ENCODE assay signal across 14 cellular contexts in genomic region chr13:40928980-40929379, GRCh38.
"Had no signal": no experiment of that assay in that cellular context is flagged by ENCODE, and none has a peak within 500 bp of the region (broad histone marks: within the 10 kb centered on the region; RNA-seq: fewer than 3 reads in every experiment).

No MANE protein-coding gene starts in this region.

- DNase-seq: activated CD4-positive, CD25-positive, alpha-beta regulatory T cell; adrenal gland; effector CD4-positive, alpha-beta T cell; left ventricle myocardium inferior; mesendoderm; stimulated activated CD4-positive, alpha-beta T cell treated with anti-CD3 and anti-CD28 coated beads, Interleukin-15, amount 100 ng/mL, for 24 hours; stimulated activated CD4-positive, alpha-beta T cell treated with anti-CD3 and anti-CD28 coated beads, Interleukin-4, amount 100 ng/mL, for 24 hours; T-helper 2 cell; tibial artery; uterus had no signal

- H3K36me3 ChIP-seq: uterus had no signal

- H3K9me3 Mint-ChIP-seq: activated T-helper 2 cell treated with anti-CD3 and anti-CD28 coated beads, Interferon-gamma antibody, Interleukin-2, Interleukin-4, amounts not matched to agents 10 μg/mL and 5 μg/mL and 100 μg/mL, durations not matched to agents 14 hours and 24 hours and 36 hours had no signal

- H3K4me3 ChIP-seq: adrenal gland, coronary artery, gastroesophageal sphincter, left ventricle myocardium inferior, tibial artery, uterus had no signal

- H3K9me3 ChIP-seq: adrenal gland, gastroesophageal sphincter, left ventricle myocardium inferior, tibial artery, uterus had no signal

- H3K27ac Mint-ChIP-seq: activated T-helper 2 cell treated with anti-CD3 and anti-CD28 coated beads, Interferon-gamma antibody, Interleukin-2, Interleukin-4, amounts not matched to agents 10 μg/mL and 5 μg/mL and 100 μg/mL, durations not matched to agents 14 hours and 24 hours and 36 hours had no signal

- H3K4me1 ChIP-seq: adrenal gland, gastroesophageal sphincter, left ventricle myocardium inferior, tibial artery, uterus had no signal

- H3K27ac ChIP-seq: adrenal gland, coronary artery, gastroesophageal sphincter, left ventricle myocardium inferior, tibial artery, uterus had no signal

- H3K27me3 ChIP-seq: adrenal gland, gastroesophageal sphincter, tibial artery, uterus had no signal

- ATAC-seq: gastroesophageal sphincter, SK-N-SH treated with all-trans-retinoic acid at 6 μM for 48 hours had no signal
